8 cellular contexts compared by ENCODE assay signal in the genomic region with DNA sequence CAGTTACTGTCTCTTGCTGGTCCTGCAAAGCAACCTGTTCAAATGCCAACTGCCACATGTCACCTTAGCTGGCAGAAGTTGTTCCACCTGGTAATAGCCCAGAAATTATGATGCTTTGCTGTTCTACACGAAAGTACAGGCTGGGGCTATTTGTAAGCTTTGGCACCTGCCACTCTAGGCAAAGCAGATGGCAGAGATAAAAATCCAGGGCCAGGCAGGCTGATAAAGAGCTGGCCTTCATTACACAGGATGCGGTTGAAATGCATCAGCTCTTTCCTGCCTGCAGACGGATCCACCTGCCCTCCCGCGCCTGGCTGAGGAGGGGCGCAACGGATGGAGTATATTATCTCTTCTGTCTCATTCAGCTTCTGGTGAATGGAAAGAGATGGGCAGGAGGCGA. TPM values are rescaled to one million over a fixed set of nuclear protein-coding genes. Genes with fewer than 3 reads are reported as not detected.
DNase-seq lines count a peak whose midpoint lies in the region; ATAC-seq lines count a peak whose summit lies in the region.

No MANE protein-coding gene starts in this region.

- H3K9me3 Mint-ChIP-seq in activated naive CD4-positive, alpha-beta T cell treated with anti-CD3 and anti-CD28 coated beads, Interleukin-2, amount 50 U/mL, for 24 hours: no peaks in the 10 kb centered on the region

- DNase-seq in M059J (ENCODE audit: low read depth) (peak; percentile 31), T-helper 2 cell (peak in 3 of 5 experiments; percentile 48 to 92 (median 58)), NCI-H1417 treated with DMSO at 0.1 percent for 48 hours (lab: John Stamatoyannopoulos, UW) (no peak), NCI-H1092 (lab: John Stamatoyannopoulos, UW) (no peak)
- peak; percentile 15 for DNase-seq in stimulated activated CD8-positive, alpha-beta memory T cell treated with anti-CD3 and anti-CD28 coated beads, Interleukin-4, amount 100 ng/mL, for 24 hours (ENCODE audit: low read depth)

- ATAC-seq in HG02970 (IDR thresholded peaks at IDR 0.05; ENCODE audit: low FRiP score, unreplicated experiment) (no peak), HG03196 (IDR thresholded peaks at IDR 0.05; ENCODE audit: unreplicated experiment) (no peak)

- H3K4me3 Mint-ChIP-seq in activated naive CD4-positive, alpha-beta T cell treated with anti-CD3 and anti-CD28 coated beads, Interleukin-2, amount 50 U/mL, for 24 hours: no peak overlapping the region

- H3K36me3 Mint-ChIP-seq in activated naive CD4-positive, alpha-beta T cell treated with anti-CD3 and anti-CD28 coated beads, Interleukin-2, amount 50 U/mL, for 24 hours: peaks cover 2% of the 10 kb centered on the region

- no peaks in the 10 kb centered on the region for H3K27me3 Mint-ChIP-seq in activated naive CD4-positive, alpha-beta T cell treated with anti-CD3 and anti-CD28 coated beads, Interleukin-2, amount 50 U/mL, for 24 hours

- H3K27ac Mint-ChIP-seq in activated naive CD4-positive, alpha-beta T cell treated with anti-CD3 and anti-CD28 coated beads, Interleukin-2, amount 50 U/mL, for 24 hours: peak overlapping the region; percentile 86

- peaks cover 89% of the 10 kb centered on the region for H3K4me1 Mint-ChIP-seq in activated naive CD4-positive, alpha-beta T cell treated with anti-CD3 and anti-CD28 coated beads, Interleukin-2, amount 50 U/mL, for 24 hours

RNA-seq across cellular contexts. Expression of a gene that starts 29.3 kb away (rescaled TPM):
- total RNA-seq in M059J (2014; rRNA removed; shearing (Covaris generic)): 1.6 and 4.7 TPM in 2 replicates

Comparison
In these comparisons a context has a peak if more than half of its experiments do, and no peak if none do; other contexts are left out.
1. DNase-seq: peak in M059J (single experiment), T-helper 2 cell (3 of 5) and stimulated activated CD8-positive, alpha-beta memory T cell treated with anti-CD3 and anti-CD28 coated beads, Interleukin-4, amount 100 ng/mL, for 24 hours (single experiment); none in NCI-H1417 treated with DMSO at 0.1 percent for 48 hours (single experiment) and NCI-H1092 (single experiment).